In the genomic region with DNA sequence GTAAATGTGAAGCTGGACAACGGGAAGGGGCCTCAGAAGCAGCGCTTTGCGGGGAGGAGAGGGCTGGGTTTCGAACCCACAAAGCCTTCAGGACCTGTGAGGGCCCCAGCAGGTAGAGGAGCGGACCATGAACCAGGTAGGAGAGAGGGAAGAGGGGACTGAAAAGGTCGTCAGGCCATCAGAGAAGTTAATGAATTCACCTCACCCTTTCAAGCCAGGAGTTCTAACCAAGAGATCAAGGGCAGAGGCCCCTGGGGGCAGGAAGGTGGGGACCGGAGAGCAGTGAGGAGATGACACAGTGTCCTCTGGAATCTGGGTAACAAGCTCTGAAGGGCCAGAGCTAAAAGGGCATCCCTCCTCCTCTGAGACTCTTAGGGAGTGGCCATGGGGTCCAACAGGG, we compare ENCODE assay signal across 1 cellular context.
TF ChIP-seq lines count a peak whose summit lies in the region.

No MANE protein-coding gene starts in this region.

TF ChIP-seq in HepG2, 621 proteins besides CTCF, POLR2A, EP300 and RAD21 (continues in another document):
- no peak for TF ChIP-seq KDM2A (CRISPR knock-in tag; IDR thresholded peaks at IDR 0.05; ENCODE audit: borderline replicate concordance, low read depth)
- TF ChIP-seq, protein P1, sequence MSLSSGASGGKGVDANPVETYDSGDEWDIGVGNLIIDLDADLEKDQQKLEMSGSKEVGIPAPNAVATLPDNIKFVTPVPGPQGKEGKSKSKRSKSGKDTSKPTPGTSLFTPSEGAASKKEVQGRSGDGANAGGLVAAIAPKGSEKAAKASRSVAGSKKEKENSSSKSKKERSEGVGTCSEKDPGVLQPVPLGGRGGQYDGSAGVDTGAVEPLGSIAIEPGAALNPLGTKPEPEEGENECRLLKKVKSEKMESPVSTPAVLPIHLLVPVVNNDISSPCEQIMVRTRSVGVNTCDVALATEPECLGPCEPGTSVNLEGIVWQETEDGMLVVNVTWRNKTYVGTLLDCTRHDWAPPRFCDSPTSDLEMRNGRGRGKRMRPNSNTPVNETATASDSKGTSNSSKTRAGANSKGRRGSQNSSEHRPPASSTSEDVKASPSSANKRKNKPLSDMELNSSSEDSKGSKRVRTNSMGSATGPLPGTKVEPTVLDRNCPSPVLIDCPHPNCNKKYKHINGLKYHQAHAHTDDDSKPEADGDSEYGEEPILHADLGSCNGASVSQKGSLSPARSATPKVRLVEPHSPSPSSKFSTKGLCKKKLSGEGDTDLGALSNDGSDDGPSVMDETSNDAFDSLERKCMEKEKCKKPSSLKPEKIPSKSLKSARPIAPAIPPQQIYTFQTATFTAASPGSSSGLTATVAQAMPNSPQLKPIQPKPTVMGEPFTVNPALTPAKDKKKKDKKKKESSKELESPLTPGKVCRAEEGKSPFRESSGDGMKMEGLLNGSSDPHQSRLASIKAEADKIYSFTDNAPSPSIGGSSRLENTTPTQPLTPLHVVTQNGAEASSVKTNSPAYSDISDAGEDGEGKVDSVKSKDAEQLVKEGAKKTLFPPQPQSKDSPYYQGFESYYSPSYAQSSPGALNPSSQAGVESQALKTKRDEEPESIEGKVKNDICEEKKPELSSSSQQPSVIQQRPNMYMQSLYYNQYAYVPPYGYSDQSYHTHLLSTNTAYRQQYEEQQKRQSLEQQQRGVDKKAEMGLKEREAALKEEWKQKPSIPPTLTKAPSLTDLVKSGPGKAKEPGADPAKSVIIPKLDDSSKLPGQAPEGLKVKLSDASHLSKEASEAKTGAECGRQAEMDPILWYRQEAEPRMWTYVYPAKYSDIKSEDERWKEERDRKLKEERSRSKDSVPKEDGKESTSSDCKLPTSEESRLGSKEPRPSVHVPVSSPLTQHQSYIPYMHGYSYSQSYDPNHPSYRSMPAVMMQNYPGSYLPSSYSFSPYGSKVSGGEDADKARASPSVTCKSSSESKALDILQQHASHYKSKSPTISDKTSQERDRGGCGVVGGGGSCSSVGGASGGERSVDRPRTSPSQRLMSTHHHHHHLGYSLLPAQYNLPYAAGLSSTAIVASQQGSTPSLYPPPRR (CRISPR knock-in tag; IDR thresholded peaks at IDR 0.05; ENCODE audit: borderline replicate concordance): peak; percentile 86
- no peak for TF ChIP-seq MATR3 (CRISPR knock-in tag; IDR thresholded peaks at IDR 0.05)
- TF ChIP-seq ZNF230 (CRISPR knock-in tag; IDR thresholded peaks at IDR 0.05): 0 out of 2 replicates have a peak, but pooled peaks have one; percentile 42
- TF ChIP-seq PPARG (CRISPR knock-in tag; conservative IDR thresholded peaks at IDR 0.05): peak; percentile 76; the same call in 1 of the 2 replicates
- 0 out of 2 replicates have a peak, but pooled peaks have one; percentile 56 for TF ChIP-seq ZNF124 (CRISPR knock-in tag; IDR thresholded peaks at IDR 0.05)
- TF ChIP-seq RARA (CRISPR knock-in tag; IDR thresholded peaks at IDR 0.05): peak; percentile 89
- TF ChIP-seq MXI1 (IDR thresholded peaks at IDR 0.05; ENCODE audit: borderline replicate concordance, low read depth, low read length): no peak
- TF ChIP-seq HOXA3 (CRISPR knock-in tag; IDR thresholded peaks at IDR 0.05): peak; percentile 64; the same call in 1 of the 2 replicates
- no peak for TF ChIP-seq ZFAT (CRISPR knock-in tag; conservative IDR thresholded peaks at IDR 0.05)
- TF ChIP-seq ZNF292 (CRISPR knock-in tag; IDR thresholded peaks at IDR 0.05; ENCODE audit: borderline replicate concordance, low read depth): peak; percentile 45; the same call in 1 of the 2 replicates
- peak; percentile 90 for TF ChIP-seq MIXL1 (CRISPR knock-in tag; IDR thresholded peaks at IDR 0.05)
- TF ChIP-seq, protein P2, sequence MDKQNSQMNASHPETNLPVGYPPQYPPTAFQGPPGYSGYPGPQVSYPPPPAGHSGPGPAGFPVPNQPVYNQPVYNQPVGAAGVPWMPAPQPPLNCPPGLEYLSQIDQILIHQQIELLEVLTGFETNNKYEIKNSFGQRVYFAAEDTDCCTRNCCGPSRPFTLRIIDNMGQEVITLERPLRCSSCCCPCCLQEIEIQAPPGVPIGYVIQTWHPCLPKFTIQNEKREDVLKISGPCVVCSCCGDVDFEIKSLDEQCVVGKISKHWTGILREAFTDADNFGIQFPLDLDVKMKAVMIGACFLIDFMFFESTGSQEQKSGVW (CRISPR knock-in tag; IDR thresholded peaks at IDR 0.05; ENCODE audit: borderline replicate concordance): no peak
- TF ChIP-seq ISL2 (CRISPR knock-in tag; IDR thresholded peaks at IDR 0.05): peak; percentile 77
- TF ChIP-seq ZNF441 (CRISPR knock-in tag; IDR thresholded peaks at IDR 0.05; ENCODE audit: borderline replicate concordance): peak; percentile 20; the same call in 1 of the 2 replicates
- TF ChIP-seq, protein P3, sequence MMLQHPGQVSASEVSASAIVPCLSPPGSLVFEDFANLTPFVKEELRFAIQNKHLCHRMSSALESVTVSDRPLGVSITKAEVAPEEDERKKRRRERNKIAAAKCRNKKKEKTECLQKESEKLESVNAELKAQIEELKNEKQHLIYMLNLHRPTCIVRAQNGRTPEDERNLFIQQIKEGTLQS (CRISPR knock-in tag; IDR thresholded peaks at IDR 0.05): peak; percentile 63; the same call in 1 of the 2 replicates
- no peak for TF ChIP-seq AGO1 (IDR thresholded peaks at IDR 0.05; ENCODE audit: low read depth, low read length, poor library complexity, severe bottlenecking)
- TF ChIP-seq RFXANK (CRISPR knock-in tag; IDR thresholded peaks at IDR 0.05): no peak
- TF ChIP-seq HNF4A (CRISPR knock-in tag; IDR thresholded peaks at IDR 0.05): peak; percentile 94
- no peak for TF ChIP-seq ELF4 (CRISPR knock-in tag; IDR thresholded peaks at IDR 0.05; ENCODE audit: borderline replicate concordance)
- TF ChIP-seq MXD4 (CRISPR knock-in tag; IDR thresholded peaks at IDR 0.05): 0 out of 2 replicates have a peak, but pooled peaks have one; percentile 55
- TF ChIP-seq LCORL (IDR thresholded peaks at IDR 0.05): no peak
- peak; percentile 66; the same call in 1 of the 2 replicates for TF ChIP-seq LCORL (CRISPR knock-in tag; IDR thresholded peaks at IDR 0.05)
- peak; percentile 89 for TF ChIP-seq ZEB1 (IDR thresholded peaks at IDR 0.05; ENCODE audit: insufficient replicate concordance, low read depth)
- TF ChIP-seq NONO (IDR thresholded peaks at IDR 0.05): no peak
- TF ChIP-seq NONO (CRISPR knock-in tag; conservative IDR thresholded peaks at IDR 0.05): 0 out of 2 replicates have a peak, but pooled peaks have one; percentile 44
- peak; percentile 98 for TF ChIP-seq NR2F6 (IDR thresholded peaks at IDR 0.05)
- peak; percentile 95 for TF ChIP-seq NR2F6 (CRISPR knock-in tag; IDR thresholded peaks at IDR 0.05)
- TF ChIP-seq MEIS1 (CRISPR knock-in tag; IDR thresholded peaks at IDR 0.05; ENCODE audit: borderline replicate concordance): 0 out of 2 replicates have a peak, but pooled peaks have one; percentile 67
- TF ChIP-seq MED1 (CRISPR knock-in tag; IDR thresholded peaks at IDR 0.05): peak; percentile 85
- peak; percentile 91 for TF ChIP-seq SALL1 (CRISPR knock-in tag; IDR thresholded peaks at IDR 0.05)
- TF ChIP-seq ZNF24 (IDR thresholded peaks at IDR 0.05): no peak
- peak; percentile 75; the same call in 1 of the 2 replicates for TF ChIP-seq DPF2 (CRISPR knock-in tag; IDR thresholded peaks at IDR 0.05; ENCODE audit: borderline replicate concordance, low read depth)
- no peak for TF ChIP-seq GATA4 (IDR thresholded peaks at IDR 0.05; ENCODE audit: borderline replicate concordance, low read depth)
- TF ChIP-seq, protein P4, sequence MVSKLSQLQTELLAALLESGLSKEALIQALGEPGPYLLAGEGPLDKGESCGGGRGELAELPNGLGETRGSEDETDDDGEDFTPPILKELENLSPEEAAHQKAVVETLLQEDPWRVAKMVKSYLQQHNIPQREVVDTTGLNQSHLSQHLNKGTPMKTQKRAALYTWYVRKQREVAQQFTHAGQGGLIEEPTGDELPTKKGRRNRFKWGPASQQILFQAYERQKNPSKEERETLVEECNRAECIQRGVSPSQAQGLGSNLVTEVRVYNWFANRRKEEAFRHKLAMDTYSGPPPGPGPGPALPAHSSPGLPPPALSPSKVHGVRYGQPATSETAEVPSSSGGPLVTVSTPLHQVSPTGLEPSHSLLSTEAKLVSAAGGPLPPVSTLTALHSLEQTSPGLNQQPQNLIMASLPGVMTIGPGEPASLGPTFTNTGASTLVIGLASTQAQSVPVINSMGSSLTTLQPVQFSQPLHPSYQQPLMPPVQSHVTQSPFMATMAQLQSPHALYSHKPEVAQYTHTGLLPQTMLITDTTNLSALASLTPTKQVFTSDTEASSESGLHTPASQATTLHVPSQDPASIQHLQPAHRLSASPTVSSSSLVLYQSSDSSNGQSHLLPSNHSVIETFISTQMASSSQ (IDR thresholded peaks at IDR 0.05; ENCODE audit: low read depth): peak; percentile 73; the same call in 1 of the 2 replicates
- TF ChIP-seq, protein P4 (CRISPR knock-in tag; IDR thresholded peaks at IDR 0.05; ENCODE audit: borderline replicate concordance): peak; percentile 52; the same call in 1 of the 2 replicates
- TF ChIP-seq GATAD2A (CRISPR knock-in tag; IDR thresholded peaks at IDR 0.05): peak; percentile 46; the same call in 1 of the 2 replicates
- TF ChIP-seq TEAD3 (CRISPR knock-in tag; optimal IDR thresholded peaks at IDR 0.05; ENCODE audit: borderline replicate concordance): peak; percentile 84
- TF ChIP-seq ZNF451 (CRISPR knock-in tag; IDR thresholded peaks at IDR 0.05): 0 out of 2 replicates have a peak, but pooled peaks have one; percentile 45
- TF ChIP-seq ZMYM4 (CRISPR knock-in tag; IDR thresholded peaks at IDR 0.05): peak; percentile 52; the same call in 1 of the 2 replicates
- TF ChIP-seq, protein P5, sequence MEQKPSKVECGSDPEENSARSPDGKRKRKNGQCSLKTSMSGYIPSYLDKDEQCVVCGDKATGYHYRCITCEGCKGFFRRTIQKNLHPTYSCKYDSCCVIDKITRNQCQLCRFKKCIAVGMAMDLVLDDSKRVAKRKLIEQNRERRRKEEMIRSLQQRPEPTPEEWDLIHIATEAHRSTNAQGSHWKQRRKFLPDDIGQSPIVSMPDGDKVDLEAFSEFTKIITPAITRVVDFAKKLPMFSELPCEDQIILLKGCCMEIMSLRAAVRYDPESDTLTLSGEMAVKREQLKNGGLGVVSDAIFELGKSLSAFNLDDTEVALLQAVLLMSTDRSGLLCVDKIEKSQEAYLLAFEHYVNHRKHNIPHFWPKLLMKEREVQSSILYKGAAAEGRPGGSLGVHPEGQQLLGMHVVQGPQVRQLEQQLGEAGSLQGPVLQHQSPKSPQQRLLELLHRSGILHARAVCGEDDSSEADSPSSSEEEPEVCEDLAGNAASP (CRISPR knock-in tag; IDR thresholded peaks at IDR 0.05; ENCODE audit: borderline replicate concordance): peak; percentile 63; the same call in 1 of the 2 replicates
- TF ChIP-seq THYN1 (CRISPR knock-in tag; IDR thresholded peaks at IDR 0.05; ENCODE audit: borderline replicate concordance, low read depth): no peak
- no peak for TF ChIP-seq HNRNPLL (IDR thresholded peaks at IDR 0.05; ENCODE audit: low read depth, low read length, poor library complexity, severe bottlenecking)
- peak; percentile 38; the same call in 1 of the 2 replicates for TF ChIP-seq TARDBP (CRISPR knock-in tag; IDR thresholded peaks at IDR 0.05)
- no peak for TF ChIP-seq ZNF839 (CRISPR knock-in tag; IDR thresholded peaks at IDR 0.05; ENCODE audit: borderline replicate concordance)
- TF ChIP-seq, protein P6, sequence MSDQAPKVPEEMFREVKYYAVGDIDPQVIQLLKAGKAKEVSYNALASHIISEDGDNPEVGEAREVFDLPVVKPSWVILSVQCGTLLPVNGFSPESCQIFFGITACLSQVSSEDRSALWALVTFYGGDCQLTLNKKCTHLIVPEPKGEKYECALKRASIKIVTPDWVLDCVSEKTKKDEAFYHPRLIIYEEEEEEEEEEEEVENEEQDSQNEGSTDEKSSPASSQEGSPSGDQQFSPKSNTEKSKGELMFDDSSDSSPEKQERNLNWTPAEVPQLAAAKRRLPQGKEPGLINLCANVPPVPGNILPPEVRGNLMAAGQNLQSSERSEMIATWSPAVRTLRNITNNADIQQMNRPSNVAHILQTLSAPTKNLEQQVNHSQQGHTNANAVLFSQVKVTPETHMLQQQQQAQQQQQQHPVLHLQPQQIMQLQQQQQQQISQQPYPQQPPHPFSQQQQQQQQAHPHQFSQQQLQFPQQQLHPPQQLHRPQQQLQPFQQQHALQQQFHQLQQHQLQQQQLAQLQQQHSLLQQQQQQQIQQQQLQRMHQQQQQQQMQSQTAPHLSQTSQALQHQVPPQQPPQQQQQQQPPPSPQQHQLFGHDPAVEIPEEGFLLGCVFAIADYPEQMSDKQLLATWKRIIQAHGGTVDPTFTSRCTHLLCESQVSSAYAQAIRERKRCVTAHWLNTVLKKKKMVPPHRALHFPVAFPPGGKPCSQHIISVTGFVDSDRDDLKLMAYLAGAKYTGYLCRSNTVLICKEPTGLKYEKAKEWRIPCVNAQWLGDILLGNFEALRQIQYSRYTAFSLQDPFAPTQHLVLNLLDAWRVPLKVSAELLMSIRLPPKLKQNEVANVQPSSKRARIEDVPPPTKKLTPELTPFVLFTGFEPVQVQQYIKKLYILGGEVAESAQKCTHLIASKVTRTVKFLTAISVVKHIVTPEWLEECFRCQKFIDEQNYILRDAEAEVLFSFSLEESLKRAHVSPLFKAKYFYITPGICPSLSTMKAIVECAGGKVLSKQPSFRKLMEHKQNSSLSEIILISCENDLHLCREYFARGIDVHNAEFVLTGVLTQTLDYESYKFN (CRISPR knock-in tag; conservative IDR thresholded peaks at IDR 0.05): peak; percentile 92
- TF ChIP-seq HMG20A (CRISPR knock-in tag; IDR thresholded peaks at IDR 0.05; ENCODE audit: borderline replicate concordance): peak; percentile 63; the same call in 1 of the 2 replicates
